ENCODE assay signal across 1 cellular context in the genomic region with DNA sequence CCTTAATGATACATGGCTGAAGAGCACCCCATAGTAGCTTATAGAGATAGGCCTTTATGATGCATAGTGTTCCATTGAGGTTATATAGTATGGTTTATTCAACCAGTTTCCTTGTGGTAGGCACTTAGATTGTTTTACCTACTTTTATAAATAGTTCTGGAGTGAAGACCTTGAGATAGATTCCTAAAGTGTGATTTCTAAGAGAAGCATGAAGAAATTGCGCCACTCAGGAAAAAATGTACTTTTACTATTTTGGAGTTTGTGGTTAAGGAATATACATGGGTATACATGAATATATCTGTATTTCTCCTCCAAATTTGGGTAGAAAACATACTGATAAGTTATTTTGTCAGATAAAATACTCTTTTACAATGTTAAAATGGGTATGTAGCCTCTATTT.
TF ChIP-seq lines count a peak whose summit lies in the region.

No MANE protein-coding gene starts in this region.

TF ChIP-seq in IMR-90, 13 proteins besides CTCF, POLR2A, EP300 and RAD21:
- TF ChIP-seq CEBPB (IDR thresholded peaks at IDR 0.05; ENCODE audit: low read depth, low read length) (peak; percentile 79), MAZ (IDR thresholded peaks at IDR 0.05; ENCODE audit: borderline replicate concordance, low read depth, low read length) (no peak)
